1 cellular context compared by ENCODE assay signal in the genomic region with DNA sequence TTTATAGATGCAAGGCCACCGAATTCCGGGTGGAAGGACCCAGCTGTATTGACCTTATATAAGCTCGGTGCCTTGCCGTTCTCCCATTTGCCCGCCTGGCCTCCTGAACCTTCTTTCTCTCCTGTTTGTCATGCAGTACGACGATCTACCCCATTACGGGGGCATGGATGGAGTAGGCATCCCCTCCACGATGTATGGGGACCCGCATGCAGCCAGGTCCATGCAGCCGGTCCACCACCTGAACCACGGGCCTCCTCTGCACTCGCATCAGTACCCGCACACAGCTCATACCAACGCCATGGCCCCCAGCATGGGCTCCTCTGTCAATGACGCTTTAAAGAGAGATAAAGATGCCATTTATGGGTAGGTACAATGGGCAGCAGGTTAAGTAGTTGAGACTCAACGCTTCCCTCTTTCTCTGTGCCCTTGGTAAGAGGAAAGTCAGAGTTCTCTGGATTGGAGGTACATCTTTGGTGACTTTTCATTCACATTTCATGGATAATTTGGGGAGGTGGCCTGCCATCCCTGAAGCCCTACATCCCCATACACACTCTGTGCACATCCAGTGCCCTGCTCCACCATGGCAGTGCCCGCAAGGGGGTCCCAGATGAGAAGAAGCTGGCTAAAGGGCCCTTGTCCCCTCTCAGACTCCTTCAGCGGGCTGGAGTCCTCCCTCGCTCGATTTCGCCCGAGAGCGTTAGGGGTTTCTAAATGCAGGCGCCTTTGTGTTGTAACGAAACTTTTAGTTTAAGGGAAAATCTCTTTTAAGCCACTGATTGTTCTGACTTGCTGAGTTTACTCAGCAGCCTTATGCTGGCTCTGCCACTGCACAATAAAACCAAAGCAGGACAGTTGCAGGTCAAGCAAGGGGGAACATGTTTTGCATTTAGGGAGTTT.
TF ChIP-seq lines count a peak whose summit lies in the region.

No MANE protein-coding gene starts in this region.

TF ChIP-seq in H1, 55 proteins besides CTCF, POLR2A, EP300 and RAD21 (continued from another document):
- TF ChIP-seq SUZ12 (IDR thresholded peaks at IDR 0.05; ENCODE audit: low read length): peak; percentile 95
- TF ChIP-seq JUND (IDR thresholded peaks at IDR 0.05; ENCODE audit: low read length): no peak
- no peak for TF ChIP-seq TAF1 (IDR thresholded peaks at IDR 0.05; ENCODE audit: low read depth, low read length)
- TF ChIP-seq RBBP5 (IDR thresholded peaks at IDR 0.05; ENCODE audit: borderline replicate concordance, low read depth, low read length): no peak
